In the genomic region with DNA sequence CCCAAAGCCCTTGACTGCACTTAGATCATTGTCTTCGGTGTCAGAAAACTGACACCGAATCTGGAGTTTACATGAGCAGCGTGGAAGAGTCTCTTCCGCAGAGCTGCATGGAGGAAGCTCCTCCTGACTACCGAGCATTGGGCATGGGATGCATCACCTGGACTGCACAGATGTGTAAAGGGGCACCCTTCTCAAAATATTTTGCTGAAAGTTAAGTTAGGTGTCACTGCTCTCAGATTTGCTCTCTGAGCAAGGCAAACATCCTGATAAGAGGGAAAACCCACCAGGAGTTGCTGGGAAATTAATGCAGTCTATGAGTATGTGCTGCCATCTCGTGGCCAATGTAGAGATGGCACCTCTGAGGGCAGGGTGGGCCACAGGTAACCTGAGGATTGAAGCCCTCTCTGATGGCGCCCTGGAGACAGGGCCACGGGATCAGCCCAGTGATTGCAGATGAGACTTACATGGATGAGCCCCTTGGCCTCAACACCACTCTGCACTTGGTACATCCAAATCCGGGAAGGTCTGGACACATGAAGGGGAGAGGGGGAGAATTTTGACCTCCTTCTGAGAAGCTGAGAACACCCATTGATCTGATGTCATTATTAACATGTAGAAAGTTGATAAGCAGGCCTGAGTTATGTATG, we compare ENCODE assay signal across 8 cellular contexts.
DNase-seq lines count a peak whose midpoint lies in the region; ATAC-seq and TF ChIP-seq lines count a peak whose summit lies in the region.

No MANE protein-coding gene starts in this region.

- intact Hi-C loops in head of caudate nucleus (cut with DNase I) = no loop called here
- intact Hi-C loops in prostate gland (cut with DNase I) = no loop called here
- intact Hi-C loops in uterus (cut with DNase I; ENCODE audit: low total_unique reads) = no loop called here

- H3K9me3 ChIP-seq in BE2C (no peaks in the 10 kb centered on the region), prostate gland (no peaks in the 10 kb centered on the region), uterus (no peaks in the 10 kb centered on the region)

- WGBS in prostate gland = 13% methylated on average over 9 of the region's 9 CpGs

- TF ChIP-seq POLR2A in prostate gland (IDR thresholded peaks at IDR 0.05) = no peak
- no peak for TF ChIP-seq POLR2A in uterus (IDR thresholded peaks at IDR 0.05)

- H3K4me1 ChIP-seq in BE2C = no peaks in the 10 kb centered on the region
- no peaks in the 10 kb centered on the region for H3K4me1 ChIP-seq in prostate gland (replicated peaks)
- no peaks in the 10 kb centered on the region for H3K4me1 ChIP-seq in uterus

- H3K4me3 ChIP-seq in BE2C (ENCODE audit: low read depth, low read length) (no peak overlapping the region), prostate gland (no peak overlapping the region), uterus (no peak overlapping the region)

- H3K27me3 ChIP-seq in BE2C (no peaks in the 10 kb centered on the region), prostate gland (replicated peaks; ENCODE audit: insufficient read depth) (no peaks in the 10 kb centered on the region), uterus (no peaks in the 10 kb centered on the region)

- DNase-seq in BE2C = peak; percentile 61
- peak; percentile 24 for DNase-seq in RPMI8226
- peak; percentile 62 for DNase-seq in activated naive CD4-positive, alpha-beta T cell treated with Interleukin-2 at 50 U/mL for 16 hours
- peak; percentile 14 to 89 (median 65) for DNase-seq in head of caudate nucleus
- DNase-seq in prostate gland (ENCODE audit: low spot score) = peak; percentile 40
- DNase-seq in uterus = peak; percentile 60 to 61

- ATAC-seq in GM18909 (IDR thresholded peaks at IDR 0.05; ENCODE audit: poor library complexity, unreplicated experiment) (peak; percentile 93), HG03280 (IDR thresholded peaks at IDR 0.05; ENCODE audit: unreplicated experiment) (peak; percentile 73)

- no peak overlapping the region for H3K27ac ChIP-seq in prostate gland
- no peak overlapping the region for H3K27ac ChIP-seq in uterus

- TF ChIP-seq CTCF in BE2C (IDR thresholded peaks at IDR 0.05; ENCODE audit: low read depth, low read length) (peak; percentile 88), prostate gland (IDR thresholded peaks at IDR 0.05) (peak; percentile 76 to 86 (median 85)), uterus (IDR thresholded peaks at IDR 0.05) (peak; percentile 87 to 89 (median 88))

- no peaks in the 10 kb centered on the region for H3K36me3 ChIP-seq in BE2C
- H3K36me3 ChIP-seq in prostate gland = no peaks in the 10 kb centered on the region
- H3K36me3 ChIP-seq in uterus = no peaks in the 10 kb centered on the region
